In genomic region chr6:25359191-25359861, GRCh38 we compare ENCODE assay signal across 9 cellular contexts.
DNase-seq lines count a peak whose midpoint lies in the region; ATAC-seq and TF ChIP-seq lines count a peak whose summit lies in the region.
"Had no signal": no experiment of that assay in that cellular context is flagged by ENCODE, and none has a peak within 500 bp of the region (broad histone marks: within the 10 kb centered on the region; RNA-seq: fewer than 3 reads in every experiment).

No MANE protein-coding gene starts in this region.

- no peak for TF ChIP-seq CTCF in omental fat pad (IDR thresholded peaks at IDR 0.05)

- H3K27me3 ChIP-seq in effector memory CD4-positive, alpha-beta T cell (replicated peaks; ENCODE audit: control insufficient read depth, insufficient read depth, low read length, poor library complexity, severe bottlenecking) = no peaks in the 10 kb centered on the region

- no peak overlapping the region for H3K27ac ChIP-seq in effector memory CD4-positive, alpha-beta T cell (ENCODE audit: insufficient read depth, low read length, poor library complexity, severe bottlenecking)

- H3K9me3 ChIP-seq in effector memory CD4-positive, alpha-beta T cell (ENCODE audit: control insufficient read depth, low read length) = no peaks in the 10 kb centered on the region

- H3K4me1 ChIP-seq in effector memory CD4-positive, alpha-beta T cell (ENCODE audit: control insufficient read depth, insufficient read depth, low read length, poor library complexity, severe bottlenecking) = no peaks in the 10 kb centered on the region

- peak; percentile 70 for DNase-seq in Ammon's horn (ENCODE audit: low spot score)
- DNase-seq in NCI-H2227 treated with DMSO at 0.1 percent for 48 hours (lab: John Stamatoyannopoulos, UW) = peak; percentile 46
- peak; percentile 82 for DNase-seq in fibroblast of gingiva (ENCODE audit: low read depth)
- DNase-seq in omental fat pad (ENCODE audit: low spot score) = no peak
- no peak for DNase-seq in effector memory CD4-positive, alpha-beta T cell
- no peak for DNase-seq in erythroblast (lab: John Stamatoyannopoulos, UW)
- no peak for DNase-seq in stimulated activated CD4-positive, alpha-beta T cell treated with anti-CD3 and anti-CD28 coated beads, Interleukin-2, amount 100 ng/mL, for 24 hours
- DNase-seq: stimulated activated CD4-positive, alpha-beta T cell treated with anti-CD3 and anti-CD28 coated beads, Interleukin-12 subunit alpha, Interleukin-12 subunit beta, amount 100 ng/mL, for 4 hours had no signal

- ATAC-seq in omental fat pad (ENCODE audit: low FRiP score) (peak; percentile 79), HG02571 (IDR thresholded peaks at IDR 0.05; ENCODE audit: unreplicated experiment) (no peak)

- no peak for TF ChIP-seq POLR2A in erythroblast (IDR thresholded peaks at IDR 0.05; ENCODE audit: low read length)

- no peak overlapping the region for H3K4me3 ChIP-seq in effector memory CD4-positive, alpha-beta T cell (ENCODE audit: insufficient read depth, low read depth, low read length, poor library complexity, severe bottlenecking)

- no peaks in the 10 kb centered on the region for H3K36me3 ChIP-seq in effector memory CD4-positive, alpha-beta T cell (ENCODE audit: control insufficient read depth, insufficient read depth, low read length)

Comparison
In these comparisons a context has a peak if more than half of its experiments do, and no peak if none do; other contexts are left out.
1. DNase-seq: peak in Ammon's horn (single experiment), NCI-H2227 treated with DMSO at 0.1 percent for 48 hours (single experiment) and fibroblast of gingiva (single experiment); none in omental fat pad (single experiment), effector memory CD4-positive, alpha-beta T cell (0 of 3), erythroblast (0 of 2) and stimulated activated CD4-positive, alpha-beta T cell treated with anti-CD3 and anti-CD28 coated beads, Interleukin-2, amount 100 ng/mL, for 24 hours (0 of 2).